In the genomic region with DNA sequence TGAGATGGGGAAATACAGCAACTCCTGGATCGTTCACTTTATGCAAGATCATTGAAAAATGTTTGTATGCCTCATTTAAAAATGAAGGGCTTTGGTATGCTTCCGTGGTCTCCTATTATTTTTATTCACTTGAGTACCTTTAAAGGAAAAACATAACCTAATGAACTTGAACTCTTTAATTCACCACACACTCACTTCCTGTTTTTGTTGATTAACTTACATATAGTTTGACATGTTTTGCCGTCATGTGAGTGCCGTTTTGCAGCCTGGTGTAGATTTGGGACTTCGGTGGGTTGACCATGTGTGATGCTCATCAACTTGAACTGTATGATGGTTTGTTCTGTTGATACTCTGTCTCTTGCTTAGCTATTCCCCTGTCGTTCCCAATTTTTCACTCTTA, we compare ENCODE assay signal across 2 cellular contexts.
TF ChIP-seq lines count a peak whose summit lies in the region.

No MANE protein-coding gene starts in this region.

TF ChIP-seq in SK-N-SH, 30 proteins besides CTCF, POLR2A, EP300 and RAD21 (continued from another document):
- TF ChIP-seq, protein P1, sequence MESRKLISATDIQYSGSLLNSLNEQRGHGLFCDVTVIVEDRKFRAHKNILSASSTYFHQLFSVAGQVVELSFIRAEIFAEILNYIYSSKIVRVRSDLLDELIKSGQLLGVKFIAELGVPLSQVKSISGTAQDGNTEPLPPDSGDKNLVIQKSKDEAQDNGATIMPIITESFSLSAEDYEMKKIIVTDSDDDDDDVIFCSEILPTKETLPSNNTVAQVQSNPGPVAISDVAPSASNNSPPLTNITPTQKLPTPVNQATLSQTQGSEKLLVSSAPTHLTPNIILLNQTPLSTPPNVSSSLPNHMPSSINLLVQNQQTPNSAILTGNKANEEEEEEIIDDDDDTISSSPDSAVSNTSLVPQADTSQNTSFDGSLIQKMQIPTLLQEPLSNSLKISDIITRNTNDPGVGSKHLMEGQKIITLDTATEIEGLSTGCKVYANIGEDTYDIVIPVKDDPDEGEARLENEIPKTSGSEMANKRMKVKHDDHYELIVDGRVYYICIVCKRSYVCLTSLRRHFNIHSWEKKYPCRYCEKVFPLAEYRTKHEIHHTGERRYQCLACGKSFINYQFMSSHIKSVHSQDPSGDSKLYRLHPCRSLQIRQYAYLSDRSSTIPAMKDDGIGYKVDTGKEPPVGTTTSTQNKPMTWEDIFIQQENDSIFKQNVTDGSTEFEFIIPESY (IDR thresholded peaks at IDR 0.05; ENCODE audit: borderline replicate concordance, low read depth) = no peak
- TF ChIP-seq, protein P2, sequence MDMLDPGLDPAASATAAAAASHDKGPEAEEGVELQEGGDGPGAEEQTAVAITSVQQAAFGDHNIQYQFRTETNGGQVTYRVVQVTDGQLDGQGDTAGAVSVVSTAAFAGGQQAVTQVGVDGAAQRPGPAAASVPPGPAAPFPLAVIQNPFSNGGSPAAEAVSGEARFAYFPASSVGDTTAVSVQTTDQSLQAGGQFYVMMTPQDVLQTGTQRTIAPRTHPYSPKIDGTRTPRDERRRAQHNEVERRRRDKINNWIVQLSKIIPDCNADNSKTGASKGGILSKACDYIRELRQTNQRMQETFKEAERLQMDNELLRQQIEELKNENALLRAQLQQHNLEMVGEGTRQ (IDR thresholded peaks at IDR 0.05; ENCODE audit: borderline replicate concordance, low read depth, low read length) = no peak
- TF ChIP-seq, protein P3, sequence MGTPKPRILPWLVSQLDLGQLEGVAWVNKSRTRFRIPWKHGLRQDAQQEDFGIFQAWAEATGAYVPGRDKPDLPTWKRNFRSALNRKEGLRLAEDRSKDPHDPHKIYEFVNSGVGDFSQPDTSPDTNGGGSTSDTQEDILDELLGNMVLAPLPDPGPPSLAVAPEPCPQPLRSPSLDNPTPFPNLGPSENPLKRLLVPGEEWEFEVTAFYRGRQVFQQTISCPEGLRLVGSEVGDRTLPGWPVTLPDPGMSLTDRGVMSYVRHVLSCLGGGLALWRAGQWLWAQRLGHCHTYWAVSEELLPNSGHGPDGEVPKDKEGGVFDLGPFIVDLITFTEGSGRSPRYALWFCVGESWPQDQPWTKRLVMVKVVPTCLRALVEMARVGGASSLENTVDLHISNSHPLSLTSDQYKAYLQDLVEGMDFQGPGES (IDR thresholded peaks at IDR 0.05; ENCODE audit: low read depth, low read length) = no peak
- TF ChIP-seq RCOR1 (IDR thresholded peaks at IDR 0.05; ENCODE audit: low read length) = no peak
- TF ChIP-seq RFX5 (IDR thresholded peaks at IDR 0.05; ENCODE audit: low read length) = no peak
- no peak for TF ChIP-seq YY1 (IDR thresholded peaks at IDR 0.05; ENCODE audit: low read depth)
- TF ChIP-seq EZH2phosphoT487 (IDR thresholded peaks at IDR 0.05; ENCODE audit: borderline replicate concordance, low read depth) = no peak

TF ChIP-seq in SK-N-SH treated with all-trans-retinoic acid at 6 μM for 48 hours, 23 proteins besides CTCF, POLR2A, EP300 and RAD21 (continued from another document):
- TF ChIP-seq ZNF70 (CRISPR knock-in tag; IDR thresholded peaks at IDR 0.05) = no peak
- no peak for TF ChIP-seq TOX (CRISPR knock-in tag; IDR thresholded peaks at IDR 0.05; ENCODE audit: borderline replicate concordance)
- no peak for TF ChIP-seq TCF4 (CRISPR knock-in tag; IDR thresholded peaks at IDR 0.05; ENCODE audit: borderline replicate concordance)
- TF ChIP-seq, protein P4, sequence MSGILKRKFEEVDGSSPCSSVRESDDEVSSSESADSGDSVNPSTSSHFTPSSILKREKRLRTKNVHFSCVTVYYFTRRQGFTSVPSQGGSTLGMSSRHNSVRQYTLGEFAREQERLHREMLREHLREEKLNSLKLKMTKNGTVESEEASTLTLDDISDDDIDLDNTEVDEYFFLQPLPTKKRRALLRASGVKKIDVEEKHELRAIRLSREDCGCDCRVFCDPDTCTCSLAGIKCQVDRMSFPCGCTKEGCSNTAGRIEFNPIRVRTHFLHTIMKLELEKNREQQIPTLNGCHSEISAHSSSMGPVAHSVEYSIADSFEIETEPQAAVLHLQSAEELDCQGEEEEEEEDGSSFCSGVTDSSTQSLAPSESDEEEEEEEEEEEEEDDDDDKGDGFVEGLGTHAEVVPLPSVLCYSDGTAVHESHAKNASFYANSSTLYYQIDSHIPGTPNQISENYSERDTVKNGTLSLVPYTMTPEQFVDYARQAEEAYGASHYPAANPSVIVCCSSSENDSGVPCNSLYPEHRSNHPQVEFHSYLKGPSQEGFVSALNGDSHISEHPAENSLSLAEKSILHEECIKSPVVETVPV (CRISPR knock-in tag; IDR thresholded peaks at IDR 0.05) = no peak
